In genomic region chr7:1748774-1749173, GRCh38 we compare ENCODE assay signal across 19 cellular contexts.
"Had no signal": no experiment of that assay in that cellular context is flagged by ENCODE, and none has a peak within 500 bp of the region (broad histone marks: within the 10 kb centered on the region; RNA-seq: fewer than 3 reads in every experiment).

No MANE protein-coding gene starts in this region.

- H2AFZ ChIP-seq: parathyroid adenoma had no signal

- H3K4me3 Mint-ChIP-seq: natural killer cell treated with Interleukin-12 subunit alpha and Interleukin-12 subunit beta and Interleukin-15 and Interleukin-18, amount 100 ng/mL, for 72 hours; stimulated activated memory B cell treated with anti-CD40 and anti-IgM and Interleukin-4, amounts not matched to agents 10 μg/mL and 1 μg/mL and 100 μg/mL, for 72 hours; T-helper 1 cell treated with Interleukin-12 subunit alpha and Interleukin-12 subunit beta and Interleukin-4 antibody, amounts not matched to agents 30 μg/mL and 1 μg/mL, for 36 hours; WTC11 had no signal

- ATAC-seq: gastroesophageal sphincter; sciatic nerve; stimulated activated memory B cell treated with anti-CD40 and anti-IgM and Interleukin-4, amounts not matched to agents 10 μg/mL and 1 μg/mL and 100 μg/mL, for 72 hours; WTC11 had no signal

- H3K4me2 ChIP-seq: smooth muscle cell had no signal

- H3K27me3 ChIP-seq: uterus had no signal

- H3K4me1 ChIP-seq: parathyroid adenoma, stomach, transverse colon had no signal

- H3K9me3 ChIP-seq: gastroesophageal sphincter, stomach, suprapubic skin, transverse colon, uterus had no signal

- H3K27ac ChIP-seq: epithelial cell of prostate, gastroesophageal sphincter, parathyroid adenoma, stomach, suprapubic skin, transverse colon, uterus had no signal

- DNase-seq: activated CD4-positive, alpha-beta T cell treated with anti-CD3 and anti-CD28 coated beads, Interleukin-2, amount 50 U/mL, for 48 hours; activated naive CD4-positive, alpha-beta T cell treated with Interleukin-2 at 50 U/mL for 16 hours; activated T-cell treated with anti-CD3 and anti-CD28 coated beads, Interleukin-2, amount 50 U/mL, for 48 hours; stimulated activated CD4-positive, alpha-beta T cell treated with anti-CD3 and anti-CD28 coated beads, Interleukin-15, amount 100 ng/mL, for 24 hours; stomach; T1000; transverse colon; uterus had no signal

- H3K9me3 Mint-ChIP-seq: natural killer cell treated with Interleukin-12 subunit alpha and Interleukin-12 subunit beta and Interleukin-15 and Interleukin-18, amount 100 ng/mL, for 72 hours; T-helper 1 cell treated with Interleukin-12 subunit alpha and Interleukin-12 subunit beta and Interleukin-4 antibody, amounts not matched to agents 30 μg/mL and 1 μg/mL, for 36 hours; WTC11 had no signal

- H3K27ac Mint-ChIP-seq: natural killer cell treated with Interleukin-12 subunit alpha and Interleukin-12 subunit beta and Interleukin-15 and Interleukin-18, amount 100 ng/mL, for 72 hours; stimulated activated memory B cell treated with anti-CD40 and anti-IgM and Interleukin-4, amounts not matched to agents 10 μg/mL and 1 μg/mL and 100 μg/mL, for 72 hours; T-helper 1 cell treated with Interleukin-12 subunit alpha and Interleukin-12 subunit beta and Interleukin-4 antibody, amounts not matched to agents 30 μg/mL and 1 μg/mL, for 36 hours; WTC11 had no signal

- H3K36me3 ChIP-seq: gastroesophageal sphincter, stomach, transverse colon, uterus had no signal

- H3K36me3 Mint-ChIP-seq: natural killer cell treated with Interleukin-12 subunit alpha and Interleukin-12 subunit beta and Interleukin-15 and Interleukin-18, amount 100 ng/mL, for 72 hours; stimulated activated memory B cell treated with anti-CD40 and anti-IgM and Interleukin-4, amounts not matched to agents 10 μg/mL and 1 μg/mL and 100 μg/mL, for 72 hours; WTC11 had no signal

- H3K4me3 ChIP-seq: gastroesophageal sphincter, smooth muscle cell, stomach, suprapubic skin, transverse colon, uterus had no signal

- H3K9ac ChIP-seq: parathyroid adenoma had no signal

- FAIRE-seq: bronchial epithelial cell had no signal

- H3K79me2 ChIP-seq: parathyroid adenoma had no signal
